14 cellular contexts compared by ENCODE assay signal in the genomic region with DNA sequence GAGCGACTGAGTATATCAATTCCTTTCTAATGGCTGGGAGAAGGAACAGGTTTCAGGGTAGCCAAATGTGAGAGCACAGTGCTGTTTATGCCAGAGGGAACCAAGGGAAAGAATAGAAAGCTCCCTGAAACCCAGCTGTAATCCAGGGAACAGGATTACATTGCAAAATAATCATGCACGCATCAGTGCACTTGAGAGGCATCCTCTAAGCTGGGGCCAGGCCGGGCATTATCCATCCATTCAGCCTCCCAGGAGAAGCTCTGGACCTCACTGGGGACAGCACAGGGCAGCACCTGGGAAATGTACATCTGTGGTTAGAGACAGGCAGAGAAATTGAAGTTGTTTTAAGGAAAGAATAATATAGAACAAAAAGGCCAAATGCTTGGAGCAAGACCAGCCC.
"Had no signal": no experiment of that assay in that cellular context is flagged by ENCODE, and none has a peak within 500 bp of the region (broad histone marks: within the 10 kb centered on the region; RNA-seq: fewer than 3 reads in every experiment).

No MANE protein-coding gene starts in this region.

- H3K27me3 ChIP-seq: cardiac muscle cell, esophagus muscularis mucosa had no signal

- H3K9me3 ChIP-seq: esophagus muscularis mucosa, gastroesophageal sphincter, prostate gland had no signal

- H3K36me3 ChIP-seq: cardiac muscle cell, esophagus muscularis mucosa, gastroesophageal sphincter, prostate gland had no signal

- H3K4me3 ChIP-seq: cardiac muscle cell, esophagus muscularis mucosa, gastroesophageal sphincter, prostate gland had no signal

- H3K27ac ChIP-seq: cardiac muscle cell, esophagus muscularis mucosa, gastroesophageal sphincter, prostate gland had no signal

- ATAC-seq: activated CD8-positive, alpha-beta memory T cell treated with anti-CD3 and anti-CD28 coated beads, Interleukin-2, amount 10 ng/mL, durations not matched to agents 7 days and 5 days; gastroesophageal sphincter; right cardiac atrium; stimulated activated naive CD8-positive, alpha-beta T cell treated with anti-CD3 and anti-CD28 coated beads, Interleukin-15, Interleukin-2, amounts not matched to agents 100 U/mL and 50 U/mL, for 24 hours had no signal

- DNase-seq: activated B cell treated with CpG ODN at 0.5 μM for 24 hours; activated CD4-positive, alpha-beta memory T cell treated with anti-CD3 and anti-CD28 coated beads for 36 hours; activated CD4-positive, alpha-beta T cell treated with anti-CD3 and anti-CD28 coated beads for 4 hours; activated CD8-positive, alpha-beta memory T cell treated with anti-CD3 and anti-CD28 coated beads, Interleukin-2, amount 10 ng/mL, durations not matched to agents 7 days and 5 days; activated naive CD8-positive, alpha-beta T cell treated with anti-CD3 and anti-CD28 coated beads for 36 hours; amniotic stem cell; effector memory CD4-positive, alpha-beta T cell; right cardiac atrium; stimulated activated naive CD8-positive, alpha-beta T cell treated with anti-CD3 and anti-CD28 coated beads, Interleukin-15, Interleukin-2, amounts not matched to agents 100 U/mL and 50 U/mL, for 24 hours; trophoblast cell had no signal
